8 cellular contexts compared by ENCODE assay signal in the genomic region with DNA sequence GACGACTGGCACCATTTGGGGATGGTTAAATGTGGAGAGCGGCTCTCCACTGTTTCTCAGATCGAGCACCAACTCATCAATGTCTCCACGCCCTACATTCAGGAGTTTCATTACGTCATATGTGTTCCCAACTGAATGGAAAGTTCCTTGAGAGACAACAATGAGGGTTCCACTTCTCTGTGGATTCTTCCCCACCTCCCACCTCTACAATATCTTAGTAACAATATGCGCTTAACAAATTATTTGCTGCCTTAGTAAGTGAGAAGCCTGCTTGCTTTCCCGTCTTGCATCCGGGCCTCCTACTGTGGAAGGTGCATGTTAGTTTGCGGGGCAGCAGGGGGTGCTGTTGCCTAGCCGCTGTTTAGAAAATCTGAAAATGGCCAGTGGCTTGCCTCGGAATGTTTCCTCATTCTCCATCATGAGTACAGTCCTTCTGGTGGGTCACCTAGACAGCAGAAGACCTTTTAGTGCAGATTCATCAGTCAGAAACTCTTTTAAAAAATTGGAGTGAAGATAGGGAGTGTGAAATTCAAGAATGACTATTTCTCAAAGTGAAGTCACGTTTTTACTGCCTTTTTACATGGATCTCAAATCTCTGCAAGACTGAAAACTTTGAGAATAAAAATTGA. TPM values are rescaled to one million over a fixed set of nuclear protein-coding genes. Genes with fewer than 3 reads are reported as not detected.
DNase-seq lines count a peak whose midpoint lies in the region; ATAC-seq and TF ChIP-seq lines count a peak whose summit lies in the region.

No MANE protein-coding gene starts in this region.

- in situ Hi-C loops in gastrocnemius medialis (cut with MboI; ENCODE audit: low sequenced_read_pairs in 4 of 4): loop anchor here (10.0 kb wide), 1 partner anchor 192 kb away; no protein-coding TSS in a partner anchor

- ATAC-seq in GM19372 (IDR thresholded peaks at IDR 0.05; ENCODE audit: low read depth, unreplicated experiment) (peak; percentile 90), HG03565 (IDR thresholded peaks at IDR 0.05; ENCODE audit: unreplicated experiment) (peak; percentile 82), gastrocnemius medialis (peak in 1 of 2 donors; percentile 18), GM21528 (IDR thresholded peaks at IDR 0.05; ENCODE audit: low FRiP score, unreplicated experiment) (no peak)

- WGBS in adrenal gland, 4 donors: 40 to 46% (median 42%) methylated on average over 12 of the region's 12 CpGs

- peaks cover 0 to 27% of the 10 kb centered on the region in 2 donors for H3K36me3 ChIP-seq in adrenal gland (replicated peaks in 1 of 2)
- peaks cover 74% of the 10 kb centered on the region for H3K36me3 ChIP-seq in left ventricle myocardium inferior
- peaks cover 0 to 65% of the 10 kb centered on the region in 2 donors for H3K36me3 ChIP-seq in gastrocnemius medialis

- H3K27ac ChIP-seq in adrenal gland (no peak overlapping the region), left ventricle myocardium inferior (replicated peaks) (no peak overlapping the region), gastrocnemius medialis (no peak overlapping the region)

- no peak overlapping the region for H3K4me3 ChIP-seq in adrenal gland
- H3K4me3 ChIP-seq in left ventricle myocardium inferior: no peak overlapping the region
- no peak overlapping the region for H3K4me3 ChIP-seq in gastrocnemius medialis

- TF ChIP-seq POLR2A in adrenal gland (IDR thresholded peaks at IDR 0.05) (no peak), gastrocnemius medialis (IDR thresholded peaks at IDR 0.05) (no peak)

- DNase-seq in COLO829 (ENCODE audit: low spot score) (peak; percentile 10), NOMO-1 treated with dmso at 0.1 percent for 144 hours (lab: John Stamatoyannopoulos, UW; ENCODE audit: unreplicated experiment) (peak; percentile 52), adrenal gland (peak; percentile 35 to 80 (median 49)), left ventricle myocardium inferior (peak; percentile 19), gastrocnemius medialis (peak in 1 of 2 donors; percentile 15)

- TF ChIP-seq CTCF in adrenal gland (IDR thresholded peaks at IDR 0.05) (peak; percentile 66 to 86 (median 80)), left ventricle myocardium inferior (IDR thresholded peaks at IDR 0.05; ENCODE audit: borderline replicate concordance) (peak; percentile 80), gastrocnemius medialis (IDR thresholded peaks at IDR 0.05 in 4 of 5, conservative IDR thresholded peaks at IDR 0.05 in 1 of 5) (peak in 4 of 5 experiments; percentile 45 to 68 (median 58))

- intact Hi-C loops in adrenal gland (cut with DNase I): loop anchor here (5.0 kb wide), 1 partner anchor 194 kb away; no protein-coding TSS in a partner anchor
- intact Hi-C loops in left ventricle myocardium inferior (cut with micrococcal nuclease): loop anchor here (5.0 kb wide), 1 partner anchor 194 kb away; no protein-coding TSS in a partner anchor
- intact Hi-C loops in gastrocnemius medialis (cut with DNase I; ENCODE audit: low total_unique reads): loop anchor here (1.0 kb wide), 2 partner anchors 190 to 195 kb away; no protein-coding TSS in a partner anchor

- H3K27me3 ChIP-seq in adrenal gland: no peaks in the 10 kb centered on the region
- H3K27me3 ChIP-seq in left ventricle myocardium inferior (ENCODE audit: low read depth): no peaks in the 10 kb centered on the region
- H3K27me3 ChIP-seq in gastrocnemius medialis: no peaks in the 10 kb centered on the region

- H3K9me3 ChIP-seq in adrenal gland (replicated peaks in 1 of 3) (no peaks in the 10 kb centered on the region), left ventricle myocardium inferior (replicated peaks) (no peaks in the 10 kb centered on the region), gastrocnemius medialis (no peaks in the 10 kb centered on the region)

- no peaks in the 10 kb centered on the region for H3K4me1 ChIP-seq in adrenal gland (replicated peaks in 1 of 2)
- no peaks in the 10 kb centered on the region for H3K4me1 ChIP-seq in left ventricle myocardium inferior
- no peaks in the 10 kb centered on the region for H3K4me1 ChIP-seq in gastrocnemius medialis

RNA-seq across cellular contexts. Expression of gene PHOX2B, which starts 55.7 kb away (rescaled TPM):
- total RNA-seq in adrenal gland (10 to 100 TPM in 1 of 8 donors, 1 to 10 TPM in 2, under 1 TPM in 2, not detected in 3; 0.29 to 10.3 (median 4.6) TPM), left ventricle myocardium inferior (not detected), gastrocnemius medialis (not detected)
- polyA plus RNA-seq in adrenal gland: 1 to 10 TPM; 3.3 to 6.8 (median 6.4) TPM
